15 cellular contexts compared by ENCODE assay signal in the genomic region with DNA sequence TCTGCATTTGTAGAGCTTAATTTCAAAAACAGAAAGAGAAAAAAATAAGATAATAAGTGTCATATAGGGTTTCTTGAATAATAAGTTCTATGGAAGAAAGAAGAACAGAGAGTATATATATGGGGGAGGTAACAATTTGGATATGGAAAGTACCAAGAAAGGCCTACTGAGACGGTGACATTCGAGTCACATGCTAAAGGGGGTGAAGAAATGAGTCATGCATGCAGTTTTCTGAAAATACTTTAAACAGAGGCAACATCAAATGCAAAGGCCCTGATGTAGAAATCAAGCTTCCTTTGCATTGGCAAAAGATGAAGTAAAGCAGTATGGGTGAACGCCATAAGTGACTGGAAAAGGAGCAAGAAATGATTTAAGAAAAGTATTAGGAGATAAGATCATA.
DNase-seq lines count a peak whose midpoint lies in the region; ATAC-seq, FAIRE-seq and TF ChIP-seq lines count a peak whose summit lies in the region.
"Had no signal": no experiment of that assay in that cellular context is flagged by ENCODE, and none has a peak within 500 bp of the region (broad histone marks: within the 10 kb centered on the region; RNA-seq: fewer than 3 reads in every experiment).

No MANE protein-coding gene starts in this region.

- no peak for TF ChIP-seq CTCF in GM13977 (IDR thresholded peaks at IDR 0.05; ENCODE audit: extremely low read depth, insufficient read depth, missing control alignments)

- in situ Hi-C loops in GM13977 (cut with MboI; ENCODE audit: low pct_unique_long_range_greater_than_20kb, low sequenced_read_pairs, unreplicated experiment) = no loop called here

- FAIRE-seq in GM12892 (lab: Jason Lieb, UNC) = no peak
- FAIRE-seq: keratinocyte had no signal

- DNase-seq in GM13977 (ENCODE audit: low spot score) (peak; percentile 6), GM12892 (ENCODE audit: insufficient read length) (no peak), RKO (ENCODE audit: low spot score) (no peak), NCI-H2171 (lab: John Stamatoyannopoulos, UW) (no peak), occipital lobe (lab: John Stamatoyannopoulos, UW) (no peak)
- DNase-seq: activated T-cell treated with anti-CD3 and anti-CD28 coated beads for 4 hours; dorsolateral prefrontal cortex; naive thymus-derived CD8-positive, alpha-beta T cell; NCI-H1092 treated with DMSO at 0.1 percent for 48 hours; NCI-H69; SIG-M5 had no signal

- ATAC-seq in GM19397 (IDR thresholded peaks at IDR 0.05; ENCODE audit: unreplicated experiment) (peak; percentile 66), HG02642 (IDR thresholded peaks at IDR 0.05; ENCODE audit: poor library complexity, unreplicated experiment) (peak; percentile 81), HG03196 (IDR thresholded peaks at IDR 0.05; ENCODE audit: unreplicated experiment) (peak; percentile 58)
- ATAC-seq: naive thymus-derived CD8-positive, alpha-beta T cell had no signal

- TF ChIP-seq POLR2A in GM12892 (IDR thresholded peaks at IDR 0.05; ENCODE audit: low read depth, low read length) = no peak
